In the genomic region with DNA sequence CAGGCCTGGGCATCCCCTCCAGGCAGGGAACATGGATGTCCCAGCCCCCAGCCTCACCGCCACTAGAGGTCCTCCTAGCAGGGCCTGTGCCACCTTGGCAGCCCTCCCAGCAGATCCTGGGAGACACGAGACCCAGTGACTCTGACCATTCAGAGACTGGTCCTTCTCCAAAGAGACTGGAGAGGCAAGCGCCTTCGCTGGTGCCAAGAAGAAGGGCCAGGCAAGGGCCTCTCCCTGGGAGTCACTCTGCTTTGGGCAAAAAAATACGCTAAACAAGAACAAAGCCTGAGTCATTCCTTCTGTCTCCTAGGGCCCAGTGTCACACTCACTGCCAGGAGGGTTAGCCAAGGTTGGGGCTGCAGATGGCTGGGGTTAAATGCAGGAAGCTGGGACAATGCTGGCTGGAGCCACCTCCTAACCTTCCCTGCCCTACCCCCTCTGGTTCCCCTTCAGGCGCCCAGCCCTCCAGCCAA, we compare ENCODE assay signal across 11 cellular contexts. TPM values are rescaled to one million over a fixed set of nuclear protein-coding genes. Genes with fewer than 3 reads are reported as not detected.
DNase-seq lines count a peak whose midpoint lies in the region; ATAC-seq and TF ChIP-seq lines count a peak whose summit lies in the region.
"Had no signal": no experiment of that assay in that cellular context is flagged by ENCODE, and none has a peak within 500 bp of the region (broad histone marks: within the 10 kb centered on the region; RNA-seq: fewer than 3 reads in every experiment).

No MANE protein-coding gene starts in this region.

- no peak overlapping the region for H3K27ac Mint-ChIP-seq in chondrocyte (ENCODE audit: unreplicated experiment)
- no peak overlapping the region for H3K27ac Mint-ChIP-seq in activated T-helper 1 cell treated with anti-CD3 and anti-CD28 coated beads, Interleukin-12 subunit alpha, Interleukin-12 subunit beta, Interleukin-2, Interleukin-4 antibody, amounts not matched to agents 30 ng/mL and 10 ng/mL and 1 ng/mL, durations not matched to agents 14 hours and 24 hours and 36 hours
- H3K27ac Mint-ChIP-seq: activated naive CD8-positive, alpha-beta T cell treated with anti-CD3 and anti-CD28 coated beads, Interleukin-2, amount 10 ng/mL, durations not matched to agents 7 days and 5 days had no signal

- no peak for TF ChIP-seq EP300 in Ishikawa (IDR thresholded peaks at IDR 0.05; ENCODE audit: borderline replicate concordance)

- no peak overlapping the region for H3K4me3 Mint-ChIP-seq in chondrocyte (ENCODE audit: unreplicated experiment)
- no peak overlapping the region for H3K4me3 Mint-ChIP-seq in activated T-helper 1 cell treated with anti-CD3 and anti-CD28 coated beads, Interleukin-12 subunit alpha, Interleukin-12 subunit beta, Interleukin-2, Interleukin-4 antibody, amounts not matched to agents 30 ng/mL and 10 ng/mL and 1 ng/mL, durations not matched to agents 14 hours and 24 hours and 36 hours
- H3K4me3 Mint-ChIP-seq: activated naive CD8-positive, alpha-beta T cell treated with anti-CD3 and anti-CD28 coated beads, Interleukin-2, amount 10 ng/mL, durations not matched to agents 7 days and 5 days had no signal

- TF ChIP-seq POLR2A in lower leg skin (IDR thresholded peaks at IDR 0.05): no peak

- no peaks in the 10 kb centered on the region for H3K9me3 ChIP-seq in lung (ENCODE audit: control insufficient read depth in 2 of 2, insufficient read depth in 1 of 2, low read length in 1 of 2)

- peak; percentile 39 for TF ChIP-seq CTCF in chondrocyte (IDR thresholded peaks at IDR 0.05)
- no peak for TF ChIP-seq CTCF in lung (IDR thresholded peaks at IDR 0.05; ENCODE audit: control extremely low read depth, extremely low read depth)
- no peak for TF ChIP-seq CTCF in lower leg skin (IDR thresholded peaks at IDR 0.05)

- TF ChIP-seq RAD21 in Ishikawa (IDR thresholded peaks at IDR 0.05; ENCODE audit: low read depth): peak; percentile 46; the same call in 1 of the 2 replicates

- intact Hi-C loops in lower leg skin (cut with DNase I; ENCODE audit: low total_unique reads): no loop called here
- intact Hi-C loops in activated T-helper 1 cell treated with anti-CD3 and anti-CD28 coated beads, Interleukin-12 subunit alpha, Interleukin-12 subunit beta, Interleukin-2, Interleukin-4 antibody, amounts not matched to agents 30 ng/mL and 10 ng/mL and 1 ng/mL, durations not matched to agents 14 hours and 24 hours and 36 hours (cut with micrococcal nuclease): no loop called here

- H3K4me1 Mint-ChIP-seq in chondrocyte (ENCODE audit: low read depth): peaks cover 2% of the 10 kb centered on the region
- no peaks in the 10 kb centered on the region for H3K4me1 Mint-ChIP-seq in activated T-helper 1 cell treated with anti-CD3 and anti-CD28 coated beads, Interleukin-12 subunit alpha, Interleukin-12 subunit beta, Interleukin-2, Interleukin-4 antibody, amounts not matched to agents 30 ng/mL and 10 ng/mL and 1 ng/mL, durations not matched to agents 14 hours and 24 hours and 36 hours (ENCODE audit: low read depth)
- H3K4me1 Mint-ChIP-seq: activated naive CD8-positive, alpha-beta T cell treated with anti-CD3 and anti-CD28 coated beads, Interleukin-2, amount 10 ng/mL, durations not matched to agents 7 days and 5 days had no signal

- peak; percentile 43 for ATAC-seq in lung (ENCODE audit: insufficient read depth, low FRiP score)
- ATAC-seq in GM19455 (IDR thresholded peaks at IDR 0.05; ENCODE audit: unreplicated experiment): no peak
- no peak for ATAC-seq in HG03521 (IDR thresholded peaks at IDR 0.05; ENCODE audit: unreplicated experiment)

- H3K27ac ChIP-seq in lung (ENCODE audit: low read depth in 1 of 2, low read length in 1 of 2): no peak overlapping the region
- H3K27ac ChIP-seq: PC-9 had no signal

- H3K4me1 ChIP-seq in lung (ENCODE audit: control insufficient read depth in 2 of 2, insufficient read depth in 2 of 2, low read length in 2 of 2): peaks cover 0 to 3% of the 10 kb centered on the region in 2 donors

- H3K9me3 Mint-ChIP-seq in chondrocyte (ENCODE audit: low read depth): no peaks in the 10 kb centered on the region
- no peaks in the 10 kb centered on the region for H3K9me3 Mint-ChIP-seq in activated T-helper 1 cell treated with anti-CD3 and anti-CD28 coated beads, Interleukin-12 subunit alpha, Interleukin-12 subunit beta, Interleukin-2, Interleukin-4 antibody, amounts not matched to agents 30 ng/mL and 10 ng/mL and 1 ng/mL, durations not matched to agents 14 hours and 24 hours and 36 hours
- H3K9me3 Mint-ChIP-seq: activated naive CD8-positive, alpha-beta T cell treated with anti-CD3 and anti-CD28 coated beads, Interleukin-2, amount 10 ng/mL, durations not matched to agents 7 days and 5 days had no signal

- no peaks in the 10 kb centered on the region for H3K27me3 ChIP-seq in lung (ENCODE audit: control insufficient read depth, insufficient read depth)

- no peaks in the 10 kb centered on the region for H3K36me3 Mint-ChIP-seq in chondrocyte (ENCODE audit: low read depth)
- no peaks in the 10 kb centered on the region for H3K36me3 Mint-ChIP-seq in activated T-helper 1 cell treated with anti-CD3 and anti-CD28 coated beads, Interleukin-12 subunit alpha, Interleukin-12 subunit beta, Interleukin-2, Interleukin-4 antibody, amounts not matched to agents 30 ng/mL and 10 ng/mL and 1 ng/mL, durations not matched to agents 14 hours and 24 hours and 36 hours (ENCODE audit: low read depth)
- H3K36me3 Mint-ChIP-seq: activated naive CD8-positive, alpha-beta T cell treated with anti-CD3 and anti-CD28 coated beads, Interleukin-2, amount 10 ng/mL, durations not matched to agents 7 days and 5 days had no signal

- H3K27me3 Mint-ChIP-seq in chondrocyte (ENCODE audit: low read depth): no peaks in the 10 kb centered on the region
- H3K27me3 Mint-ChIP-seq in activated T-helper 1 cell treated with anti-CD3 and anti-CD28 coated beads, Interleukin-12 subunit alpha, Interleukin-12 subunit beta, Interleukin-2, Interleukin-4 antibody, amounts not matched to agents 30 ng/mL and 10 ng/mL and 1 ng/mL, durations not matched to agents 14 hours and 24 hours and 36 hours (ENCODE audit: insufficient read depth): no peaks in the 10 kb centered on the region

- H3K4me3 ChIP-seq in lung: no peak overlapping the region
- no peak overlapping the region for H3K4me3 ChIP-seq in lower leg skin (ENCODE audit: low read depth, poor library complexity, severe bottlenecking)
- H3K4me3 ChIP-seq: PC-9 had no signal

- H3K36me3 ChIP-seq in lung (ENCODE audit: control insufficient read depth in 2 of 2, insufficient read depth in 2 of 2, low read length in 2 of 2): no peaks in the 10 kb centered on the region

- DNase-seq in COLO668 (lab: John Stamatoyannopoulos, UW; ENCODE audit: unreplicated experiment) (peak; percentile 9), chondrocyte (ENCODE audit: low spot score) (peak; percentile 75), lung (ENCODE audit: low spot score) (peak; percentile 37), lower leg skin (ENCODE audit: low spot score in 2 of 2) (no peak)
- DNase-seq in activated T-helper 1 cell treated with anti-CD3 and anti-CD28 coated beads, Interleukin-12 subunit alpha, Interleukin-12 subunit beta, Interleukin-2, Interleukin-4 antibody, amounts not matched to agents 30 ng/mL and 10 ng/mL and 1 ng/mL, durations not matched to agents 14 hours and 24 hours and 36 hours (ENCODE audit: low spot score): no peak
- DNase-seq: activated naive CD8-positive, alpha-beta T cell treated with anti-CD3 and anti-CD28 coated beads, Interleukin-2, amount 10 ng/mL, durations not matched to agents 7 days and 5 days had no signal

- 75 to 83% methylated on average over 6 of the region's 6 CpGs for WGBS in lung, 2 donors
- 52 to 55% methylated on average over 6 of the region's 6 CpGs for WGBS in lower leg skin, 2 donors

TF ChIP-seq in Ishikawa, 13 proteins besides CTCF, POLR2A, EP300 and RAD21 (continues in another document):
- no peak for TF ChIP-seq NFIC (IDR thresholded peaks at IDR 0.05)
- TF ChIP-seq TAF1 (IDR thresholded peaks at IDR 0.05; ENCODE audit: low read depth): no peak
- no peak for TF ChIP-seq FOXM1 (IDR thresholded peaks at IDR 0.05; ENCODE audit: borderline replicate concordance, low read depth)
- TF ChIP-seq, protein P1, sequence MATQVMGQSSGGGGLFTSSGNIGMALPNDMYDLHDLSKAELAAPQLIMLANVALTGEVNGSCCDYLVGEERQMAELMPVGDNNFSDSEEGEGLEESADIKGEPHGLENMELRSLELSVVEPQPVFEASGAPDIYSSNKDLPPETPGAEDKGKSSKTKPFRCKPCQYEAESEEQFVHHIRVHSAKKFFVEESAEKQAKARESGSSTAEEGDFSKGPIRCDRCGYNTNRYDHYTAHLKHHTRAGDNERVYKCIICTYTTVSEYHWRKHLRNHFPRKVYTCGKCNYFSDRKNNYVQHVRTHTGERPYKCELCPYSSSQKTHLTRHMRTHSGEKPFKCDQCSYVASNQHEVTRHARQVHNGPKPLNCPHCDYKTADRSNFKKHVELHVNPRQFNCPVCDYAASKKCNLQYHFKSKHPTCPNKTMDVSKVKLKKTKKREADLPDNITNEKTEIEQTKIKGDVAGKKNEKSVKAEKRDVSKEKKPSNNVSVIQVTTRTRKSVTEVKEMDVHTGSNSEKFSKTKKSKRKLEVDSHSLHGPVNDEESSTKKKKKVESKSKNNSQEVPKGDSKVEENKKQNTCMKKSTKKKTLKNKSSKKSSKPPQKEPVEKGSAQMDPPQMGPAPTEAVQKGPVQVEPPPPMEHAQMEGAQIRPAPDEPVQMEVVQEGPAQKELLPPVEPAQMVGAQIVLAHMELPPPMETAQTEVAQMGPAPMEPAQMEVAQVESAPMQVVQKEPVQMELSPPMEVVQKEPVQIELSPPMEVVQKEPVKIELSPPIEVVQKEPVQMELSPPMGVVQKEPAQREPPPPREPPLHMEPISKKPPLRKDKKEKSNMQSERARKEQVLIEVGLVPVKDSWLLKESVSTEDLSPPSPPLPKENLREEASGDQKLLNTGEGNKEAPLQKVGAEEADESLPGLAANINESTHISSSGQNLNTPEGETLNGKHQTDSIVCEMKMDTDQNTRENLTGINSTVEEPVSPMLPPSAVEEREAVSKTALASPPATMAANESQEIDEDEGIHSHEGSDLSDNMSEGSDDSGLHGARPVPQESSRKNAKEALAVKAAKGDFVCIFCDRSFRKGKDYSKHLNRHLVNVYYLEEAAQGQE (IDR thresholded peaks at IDR 0.05; ENCODE audit: low read depth): no peak
- no peak for TF ChIP-seq CREB1 (IDR thresholded peaks at IDR 0.05; ENCODE audit: low read depth)
- TF ChIP-seq EGR1 (IDR thresholded peaks at IDR 0.05): no peak
- no peak for TF ChIP-seq CEBPB (IDR thresholded peaks at IDR 0.05)
- TF ChIP-seq YY1 (IDR thresholded peaks at IDR 0.05; ENCODE audit: low read depth): no peak
- TF ChIP-seq TCF12 (IDR thresholded peaks at IDR 0.05; ENCODE audit: low read depth): no peak

RNA-seq across cellular contexts. Expression of a gene that starts 35.3 kb away (rescaled TPM):
- total RNA-seq in chondrocyte (not detected in 3 replicates), lung (not detected), lower leg skin (not detected)
- not detected for polyA plus RNA-seq in lung
- not detected in 2 replicates for total RNA-seq in activated T-helper 1 cell treated with anti-CD3 and anti-CD28 coated beads, Interleukin-12 subunit alpha, Interleukin-12 subunit beta, Interleukin-2, Interleukin-4 antibody, amounts not matched to agents 30 ng/mL and 10 ng/mL and 1 ng/mL, durations not matched to agents 14 hours and 24 hours and 36 hours
- total RNA-seq: activated naive CD8-positive, alpha-beta T cell treated with anti-CD3 and anti-CD28 coated beads, Interleukin-2, amount 10 ng/mL, durations not matched to agents 7 days and 5 days; mononuclear cell; PC-9 had no signal

Comparison
In these comparisons a context has a peak if more than half of its experiments do, and no peak if none do; other contexts are left out.
1. DNase-seq: peak in COLO668 (single experiment), chondrocyte (single experiment) and lung (single experiment); none in lower leg skin (0 of 2) and activated T-helper 1 cell treated with anti-CD3 and anti-CD28 coated beads, Interleukin-12 subunit alpha, Interleukin-12 subunit beta, Interleukin-2, Interleukin-4 antibody, amounts not matched to agents 30 ng/mL and 10 ng/mL and 1 ng/mL, durations not matched to agents 14 hours and 24 hours and 36 hours (single experiment).